ENCODE assay signal across 7 cellular contexts in the genomic region with DNA sequence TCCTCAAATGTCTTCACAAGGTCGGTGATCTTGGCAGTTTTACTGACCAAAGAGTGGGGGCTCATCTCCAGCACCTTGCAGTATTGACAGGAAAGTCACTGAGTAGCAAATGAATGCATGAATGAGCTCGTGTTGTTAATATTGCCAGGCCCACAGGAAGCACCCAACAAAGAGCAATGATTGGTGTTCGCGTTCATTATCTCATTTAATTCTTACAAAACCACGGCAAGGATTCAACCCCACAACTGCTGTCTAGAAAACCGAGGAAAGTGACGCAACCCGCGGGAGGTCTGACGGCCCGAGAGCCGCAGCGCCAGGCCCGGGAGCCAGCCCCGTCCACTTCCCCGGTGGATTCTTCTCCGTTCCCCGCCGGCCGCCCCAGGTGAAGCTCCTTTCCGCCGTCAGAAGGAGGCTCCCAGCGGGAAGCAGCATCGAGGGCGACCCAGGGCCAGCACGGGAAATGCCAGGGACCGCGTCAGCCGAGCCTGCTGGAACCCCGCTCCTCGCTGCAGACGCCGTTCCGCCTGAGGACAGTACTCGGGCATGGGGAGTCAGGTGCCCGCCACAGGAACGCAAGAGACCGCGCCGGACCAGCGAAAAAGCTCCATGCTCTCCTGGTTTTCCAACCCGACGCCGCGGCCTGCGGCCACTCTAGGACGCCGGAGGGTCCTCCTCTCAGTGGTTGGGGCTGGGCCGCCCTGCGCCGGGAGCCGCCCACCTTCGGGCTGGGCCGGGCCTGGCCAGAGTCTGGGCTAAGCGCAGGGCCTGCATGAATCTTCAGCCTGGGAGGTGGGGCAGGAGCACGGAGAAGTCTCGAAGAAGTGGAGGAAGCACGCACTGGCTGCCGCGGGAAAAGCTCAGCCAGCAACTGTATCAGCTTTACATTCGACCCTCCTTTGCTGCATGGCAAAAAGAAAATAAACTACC. TPM values are rescaled to one million over a fixed set of nuclear protein-coding genes. Genes with fewer than 3 reads are reported as not detected.
A peak's percentile ranks its signal among the peaks of the same experiment; 100 is the strongest.
DNase-seq lines count a peak whose midpoint lies in the region; ATAC-seq and TF ChIP-seq lines count a peak whose summit lies in the region.

No MANE protein-coding gene starts in this region.

- peaks cover 0 to 6% of the 10 kb centered on the region in 2 donors for H3K4me1 ChIP-seq in right atrium auricular region

- peak; percentile 82 for ATAC-seq in HG02763 (IDR thresholded peaks at IDR 0.05; ENCODE audit: unreplicated experiment)

- no peaks in the 10 kb centered on the region for H3K9me3 ChIP-seq in right atrium auricular region

- H3K4me3 ChIP-seq in astrocyte of the cerebellum (ENCODE audit: low read depth, low read length) (peak overlapping the region; percentile 66), right atrium auricular region (peak overlapping the region; percentile 55 to 88)

- H3K27me3 Mint-ChIP-seq in T-helper 1 cell treated with Interleukin-12 subunit alpha and Interleukin-12 subunit beta and Interleukin-4 antibody, amounts not matched to agents 30 μg/mL and 1 μg/mL, for 36 hours (ENCODE audit: low read depth): peaks cover 74% of the 10 kb centered on the region
- peaks cover 6% of the 10 kb centered on the region for H3K27me3 Mint-ChIP-seq in progenitor cell of endocrine pancreas

- no peaks in the 10 kb centered on the region for H3K27me3 ChIP-seq in right atrium auricular region

- H3K4me3 Mint-ChIP-seq in T-helper 1 cell treated with Interleukin-12 subunit alpha and Interleukin-12 subunit beta and Interleukin-4 antibody, amounts not matched to agents 30 μg/mL and 1 μg/mL, for 36 hours: peak overlapping the region; percentile 65
- peak overlapping the region; percentile 90 for H3K4me3 Mint-ChIP-seq in progenitor cell of endocrine pancreas (ENCODE audit: low read depth)

- DNase-seq in NCI-H1436 treated with DMSO at 0.1 percent for 48 hours (lab: John Stamatoyannopoulos, UW) (peak; percentile 55), astrocyte of the cerebellum (ENCODE audit: low read depth) (peak; percentile 72), right atrium auricular region (ENCODE audit: low spot score) (peak; percentile 90), progenitor cell of endocrine pancreas (ENCODE audit: low spot score, unreplicated experiment) (peak; percentile 83)

- peak overlapping the region; percentile 0 for H3K27ac Mint-ChIP-seq in T-helper 1 cell treated with Interleukin-12 subunit alpha and Interleukin-12 subunit beta and Interleukin-4 antibody, amounts not matched to agents 30 μg/mL and 1 μg/mL, for 36 hours
- peak overlapping the region; percentile 98 for H3K27ac Mint-ChIP-seq in progenitor cell of endocrine pancreas

- peaks cover 15% of the 10 kb centered on the region for H3K4me1 Mint-ChIP-seq in T-helper 1 cell treated with Interleukin-12 subunit alpha and Interleukin-12 subunit beta and Interleukin-4 antibody, amounts not matched to agents 30 μg/mL and 1 μg/mL, for 36 hours (ENCODE audit: low read depth)
- peaks cover 17% of the 10 kb centered on the region for H3K4me1 Mint-ChIP-seq in progenitor cell of endocrine pancreas (ENCODE audit: low read depth)

- TF ChIP-seq POLR2A in GM15510 (IDR thresholded peaks at IDR 0.05; ENCODE audit: borderline replicate concordance, extremely low read depth, insufficient read length): peak; percentile 55

- H3K9me3 Mint-ChIP-seq in T-helper 1 cell treated with Interleukin-12 subunit alpha and Interleukin-12 subunit beta and Interleukin-4 antibody, amounts not matched to agents 30 μg/mL and 1 μg/mL, for 36 hours: no peaks in the 10 kb centered on the region
- no peaks in the 10 kb centered on the region for H3K9me3 Mint-ChIP-seq in progenitor cell of endocrine pancreas (ENCODE audit: low read depth)

- no peak for TF ChIP-seq CTCF in astrocyte of the cerebellum (IDR thresholded peaks at IDR 0.05; ENCODE audit: low read depth, low read length, missing control alignments)
- TF ChIP-seq CTCF in right atrium auricular region (IDR thresholded peaks at IDR 0.05): no peak
- TF ChIP-seq CTCF in progenitor cell of endocrine pancreas (IDR thresholded peaks at IDR 0.05; ENCODE audit: unreplicated experiment): no peak

- H3K27ac ChIP-seq in right atrium auricular region: peak overlapping the region; percentile 84 to 94

- H3K36me3 ChIP-seq in right atrium auricular region: no peaks in the 10 kb centered on the region

- peaks cover 3% of the 10 kb centered on the region for H3K36me3 Mint-ChIP-seq in T-helper 1 cell treated with Interleukin-12 subunit alpha and Interleukin-12 subunit beta and Interleukin-4 antibody, amounts not matched to agents 30 μg/mL and 1 μg/mL, for 36 hours (ENCODE audit: low read depth)
- H3K36me3 Mint-ChIP-seq in progenitor cell of endocrine pancreas (ENCODE audit: insufficient read depth): no peaks in the 10 kb centered on the region

- in situ Hi-C loops in astrocyte of the cerebellum (cut with HindIII; ENCODE audit: low sequenced_read_pairs): no loop called here

RNA-seq across cellular contexts. Expression of a gene that starts 19.8 kb away (rescaled TPM):
- total RNA-seq in right atrium auricular region: 10 to 100 TPM; 10.6 to 12.9 TPM
- total RNA-seq in progenitor cell of endocrine pancreas: 31.0 and 34.8 TPM in 2 replicates

Comparison
In these comparisons a context has a peak if more than half of its experiments do, and no peak if none do; other contexts are left out.
1. Peak in every context shown above with its lines: DNase-seq, ATAC-seq, H3K4me3 ChIP-seq and H3K27ac ChIP-seq.